Comparison of ENCODE assay signal across 21 cellular contexts in the genomic region with DNA sequence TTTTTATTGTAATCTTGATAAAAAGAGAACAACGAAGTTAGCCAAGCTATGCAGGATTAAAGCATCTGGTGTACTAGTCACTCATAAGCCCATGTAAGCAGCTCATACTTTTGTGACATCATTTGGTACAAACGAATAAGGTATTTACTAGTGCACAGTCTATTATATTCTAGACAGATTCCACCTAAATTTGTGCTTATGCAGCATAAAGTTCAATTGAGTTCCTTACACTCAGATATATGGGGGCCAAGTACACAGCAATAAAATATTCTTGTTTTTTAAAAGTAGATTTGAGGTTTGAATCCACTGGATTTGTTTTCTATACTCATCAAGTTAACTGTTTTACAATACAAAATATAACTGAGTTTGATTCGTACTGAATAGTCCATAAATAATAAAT.
DNase-seq lines count a peak whose midpoint lies in the region; ATAC-seq, FAIRE-seq and TF ChIP-seq lines count a peak whose summit lies in the region.
"Had no signal": no experiment of that assay in that cellular context is flagged by ENCODE, and none has a peak within 500 bp of the region (broad histone marks: within the 10 kb centered on the region; RNA-seq: fewer than 3 reads in every experiment).

No MANE protein-coding gene starts in this region.

- H4K20me1 ChIP-seq in HepG2 (ENCODE audit: insufficient read depth, low read length): no peaks in the 10 kb centered on the region
- no peaks in the 10 kb centered on the region for H4K20me1 ChIP-seq in K562 (replicated peaks; ENCODE audit: control insufficient read depth, insufficient read depth, low read length)
- H4K20me1 ChIP-seq: BLaER1 had no signal

- peaks cover 12% of the 10 kb centered on the region for H3K9me3 Mint-ChIP-seq in Calu3 (ENCODE audit: low read depth, unreplicated experiment)

- peaks cover 56% of the 10 kb centered on the region for H3K9me3 ChIP-seq in HepG2 (ENCODE audit: low read length)
- no peaks in the 10 kb centered on the region for H3K9me3 ChIP-seq in right lobe of liver
- no peaks in the 10 kb centered on the region for H3K9me3 ChIP-seq in K562 (replicated peaks; ENCODE audit: control insufficient read depth, insufficient read depth, low read depth, low read length)
- H3K9me3 ChIP-seq in sigmoid colon: no peaks in the 10 kb centered on the region
- H3K9me3 ChIP-seq: BE2C, BLaER1 had no signal

- H3K27me3 ChIP-seq in HepG2 (ENCODE audit: control insufficient read depth in 1 of 2, insufficient read depth in 2 of 2, low read length in 2 of 2): no peaks in the 10 kb centered on the region
- no peaks in the 10 kb centered on the region for H3K27me3 ChIP-seq in right lobe of liver
- H3K27me3 ChIP-seq in K562 (ENCODE audit: control insufficient read depth in 2 of 2, insufficient read depth in 2 of 2, low read length in 2 of 2): no peaks in the 10 kb centered on the region
- no peaks in the 10 kb centered on the region for H3K27me3 ChIP-seq in sigmoid colon
- H3K27me3 ChIP-seq: BE2C, BLaER1 had no signal

- no peaks in the 10 kb centered on the region for H3K79me2 ChIP-seq in HepG2 (ENCODE audit: insufficient read depth, low read length)
- no peaks in the 10 kb centered on the region for H3K79me2 ChIP-seq in K562 (ENCODE audit: control insufficient read depth, insufficient read depth, low read length)

- in situ Hi-C loops in HepG2 (cut with HindIII; ENCODE audit: extremely low pct_ligation_motif_present, low pct_unique_long_range_greater_than_20kb): no loop called here
- in situ Hi-C loops in K562 (cut with MboI): no loop called here

- H2AFZ ChIP-seq in HepG2 (ENCODE audit: low read length): no peak overlapping the region
- no peak overlapping the region for H2AFZ ChIP-seq in K562 (ENCODE audit: low read depth, low read length)

- CTCF ChIA-PET in HepG2 (lab: Yijun Ruan, JAX; ENCODE audit: low intra/inter-chr PET ratio, low total read pairs): no interaction called here
- CTCF ChIA-PET in K562 (lab: Yijun Ruan, JAX; ENCODE audit: low intra/inter-chr PET ratio): no interaction called here
- CTCF ChIA-PET in Calu3 (lab: Charles Lee): interaction anchor here (0.6 kb wide), 1 partner anchor 11 kb away, joined by 3 read pairs; no protein-coding TSS in a partner anchor

- H3K4me2 ChIP-seq in HepG2 (ENCODE audit: low read depth, low read length): no peak overlapping the region
- H3K4me2 ChIP-seq in K562 (ENCODE audit: insufficient read depth, low read length): no peak overlapping the region
- H3K4me2 ChIP-seq: BLaER1 had no signal

- no peak for TF ChIP-seq CTCF in HepG2 (CRISPR knock-in tag; IDR thresholded peaks at IDR 0.05)
- no peak for TF ChIP-seq CTCF in right lobe of liver (IDR thresholded peaks at IDR 0.05)
- TF ChIP-seq CTCF in K562 (IDR thresholded peaks at IDR 0.05 in 2 of 3, conservative IDR thresholded peaks at IDR 0.05 in 1 of 3; ENCODE audit: insufficient read depth in 2 of 3, low read depth in 1 of 3, low read length in 3 of 3): no peak
- TF ChIP-seq CTCF in Calu3 (IDR thresholded peaks at IDR 0.05; ENCODE audit: unreplicated experiment): no peak
- TF ChIP-seq CTCF in sigmoid colon (IDR thresholded peaks at IDR 0.05): no peak

- ATAC-seq in HepG2 (no peak), right lobe of liver (no peak), K562 (no peak)

- TF ChIP-seq RAD21 in HepG2 (CRISPR knock-in tag; IDR thresholded peaks at IDR 0.05) (no peak), K562 (CRISPR knock-in tag; conservative IDR thresholded peaks at IDR 0.05 in 1 of 2, IDR thresholded peaks at IDR 0.05 in 1 of 2) (no peak)

- H3K36me3 ChIP-seq in HepG2 (replicated peaks in 1 of 2; ENCODE audit: control insufficient read depth in 1 of 2, insufficient read depth in 2 of 2, low read length in 2 of 2) (no peaks in the 10 kb centered on the region), right lobe of liver (no peaks in the 10 kb centered on the region), K562 (ENCODE audit: control insufficient read depth, insufficient read depth, low read length) (no peaks in the 10 kb centered on the region), sigmoid colon (no peaks in the 10 kb centered on the region)
- H3K36me3 ChIP-seq: BE2C, BLaER1 had no signal

- no peak overlapping the region for H3K27ac ChIP-seq in HepG2 (ENCODE audit: extremely low read length, insufficient read depth, low read length)
- H3K27ac ChIP-seq in right lobe of liver: no peak overlapping the region
- H3K27ac ChIP-seq in K562 (ENCODE audit: extremely low read depth, low read depth, low read length): no peak overlapping the region
- no peak overlapping the region for H3K27ac ChIP-seq in sigmoid colon
- H3K27ac ChIP-seq: 22Rv1, BLaER1 had no signal

- H3K27ac Mint-ChIP-seq in Calu3 (ENCODE audit: unreplicated experiment): no peak overlapping the region
- H3K27ac Mint-ChIP-seq: CD14-positive monocyte; CD4-positive, alpha-beta memory T cell; CD4-positive, CD25-positive, alpha-beta regulatory T cell; CD8-positive, alpha-beta memory T cell had no signal

- DNase-seq in HepG2 (ENCODE audit: low spot score) (no peak), right lobe of liver (no peak), K562 (ENCODE audit: extremely low read depth in 1 of 4, low spot score in 3 of 4) (no peak), Calu3 (no peak), sigmoid colon (no peak)
- DNase-seq: ACHN; BE2C; C1 segment of cervical spinal cord; CD4-positive, alpha-beta memory T cell; CD4-positive, CD25-positive, alpha-beta regulatory T cell; CD8-positive, alpha-beta memory T cell; COR-L47; DMS79 treated with DMSO at 0.1 percent for 48 hours; GF-D8 had no signal

- WGBS in HepG2 (ENCODE audit: low lambda C conversion rate): under 1% methylated on average over 3 of the region's 3 CpGs
- WGBS in right lobe of liver (ENCODE audit: insufficient coverage, low coverage, low lambda C conversion rate, missing lambda C conversion rate): 35% methylated on average over 3 of the region's 3 CpGs
- 2% methylated on average over 3 of the region's 3 CpGs for WGBS in K562 (ENCODE audit: insufficient coverage, low coverage, missing lambda C conversion rate)
- WGBS in sigmoid colon, 2 donors: 45 to 65% methylated on average over 3 of the region's 3 CpGs

- no peak overlapping the region for H3K9ac ChIP-seq in HepG2 (ENCODE audit: insufficient read depth, low read depth, low read length)
- no peak overlapping the region for H3K9ac ChIP-seq in K562 (ENCODE audit: insufficient read depth in 1 of 2, low read depth in 2 of 2, low read length in 2 of 2)
- H3K9ac ChIP-seq: BLaER1 had no signal

- peaks cover 8% of the 10 kb centered on the region for H3K4me1 Mint-ChIP-seq in Calu3 (ENCODE audit: low read depth, unreplicated experiment)
- H3K4me1 Mint-ChIP-seq: CD4-positive, alpha-beta memory T cell; CD4-positive, CD25-positive, alpha-beta regulatory T cell; CD8-positive, alpha-beta memory T cell had no signal

- no peak for TF ChIP-seq POLR2A in HepG2 (IDR thresholded peaks at IDR 0.05; ENCODE audit: insufficient read depth in 1 of 2, low read depth in 2 of 2, low read length in 2 of 2)
- TF ChIP-seq POLR2A in right lobe of liver (IDR thresholded peaks at IDR 0.05): no peak
- no peak for TF ChIP-seq POLR2A in K562 (conservative IDR thresholded peaks at IDR 0.05)
- TF ChIP-seq POLR2A in sigmoid colon (IDR thresholded peaks at IDR 0.05): no peak

- H3K4me3 ChIP-seq in HepG2 (replicated peaks in 1 of 3; ENCODE audit: insufficient read depth in 1 of 3, low read depth in 2 of 3, low read length in 3 of 3) (no peak overlapping the region), right lobe of liver (no peak overlapping the region), K562 (no peak overlapping the region), sigmoid colon (no peak overlapping the region)
- H3K4me3 ChIP-seq: BLaER1 had no signal

- H3K4me1 ChIP-seq in HepG2 (ENCODE audit: insufficient read depth, low read length): no peaks in the 10 kb centered on the region
- no peaks in the 10 kb centered on the region for H3K4me1 ChIP-seq in right lobe of liver
- no peaks in the 10 kb centered on the region for H3K4me1 ChIP-seq in K562 (replicated peaks in 1 of 2; ENCODE audit: control insufficient read depth in 2 of 2, insufficient read depth in 2 of 2, low read length in 2 of 2)
- H3K4me1 ChIP-seq in sigmoid colon: peaks cover 0 to 9% (median 6%) of the 10 kb centered on the region in 4 donors
- H3K4me1 ChIP-seq: BE2C, BLaER1 had no signal

- no peaks in the 10 kb centered on the region for H3K9me1 ChIP-seq in K562 (ENCODE audit: control insufficient read depth, insufficient read depth, low read length)

- no peaks in the 10 kb centered on the region for H3K27me3 Mint-ChIP-seq in Calu3 (ENCODE audit: unreplicated experiment)
- H3K27me3 Mint-ChIP-seq: CD4-positive, alpha-beta memory T cell; CD4-positive, CD25-positive, alpha-beta regulatory T cell; CD8-positive, alpha-beta memory T cell had no signal

- H3K4me3 Mint-ChIP-seq in Calu3 (ENCODE audit: low read depth, unreplicated experiment): no peak overlapping the region
- H3K4me3 Mint-ChIP-seq: CD14-positive monocyte; CD4-positive, alpha-beta memory T cell; CD4-positive, CD25-positive, alpha-beta regulatory T cell; CD8-positive, alpha-beta memory T cell had no signal

- no peaks in the 10 kb centered on the region for H3K36me3 Mint-ChIP-seq in Calu3 (ENCODE audit: insufficient read depth, unreplicated experiment)
- H3K36me3 Mint-ChIP-seq: CD4-positive, alpha-beta memory T cell; CD4-positive, CD25-positive, alpha-beta regulatory T cell; CD8-positive, alpha-beta memory T cell had no signal

- FAIRE-seq in HepG2 (lab: Jason Lieb, UNC): no peak
- FAIRE-seq in K562 (lab: Jason Lieb, UNC): no peak
- FAIRE-seq: D721Med, G401.6, GM12891, GM18507 had no signal

- TF ChIP-seq EP300 in HepG2 (IDR thresholded peaks at IDR 0.05; ENCODE audit: low read depth in 2 of 2, low read length in 2 of 2) (no peak), HepG2 (CRISPR knock-in tag; IDR thresholded peaks at IDR 0.05; ENCODE audit: borderline replicate concordance) (no peak), K562 (IDR thresholded peaks at IDR 0.05; ENCODE audit: low read length) (no peak), sigmoid colon (IDR thresholded peaks at IDR 0.05) (no peak)

- intact Hi-C loops in HepG2 (cut with micrococcal nuclease; ENCODE audit: unreplicated experiment) (no loop called here), right lobe of liver (cut with DNase I) (no loop called here), K562 (cut with micrococcal nuclease) (no loop called here), Calu3 (cut with micrococcal nuclease; ENCODE audit: unreplicated experiment) (no loop called here), sigmoid colon (cut with DNase I) (no loop called here)

- BruUV-seq in HepG2 (replicated peaks; lab: Mats Ljungman, UMichigan) (no TSS peak), K562 (replicated peaks; lab: Mats Ljungman, UMichigan) (no TSS peak), Calu3 (replicated peaks; lab: Mats Ljungman, UMichigan) (no TSS peak)

- POLR2A ChIA-PET in HepG2 (lab: Yijun Ruan, JAX): no interaction called here
- POLR2A ChIA-PET in K562 (lab: Yijun Ruan, JAX): no interaction called here

TF ChIP-seq in HepG2, 621 proteins besides CTCF, POLR2A, EP300 and RAD21 (continues in another document):
- no peak for TF ChIP-seq GATAD2A (CRISPR knock-in tag; IDR thresholded peaks at IDR 0.05)
- peak; percentile 14 to 67; a peak in 2 of 4 replicates for TF ChIP-seq MAFK (conservative IDR thresholded peaks at IDR 0.05 in 1 of 2, IDR thresholded peaks at IDR 0.05 in 1 of 2; ENCODE audit: low read length in 2 of 2)

TF ChIP-seq in K562, 482 proteins besides CTCF, POLR2A, EP300 and RAD21:
- TF ChIP-seq ZNF316 (IDR thresholded peaks at IDR 0.05) (peak; percentile 24; the same call in 1 of the 2 replicates), TCFL5 (CRISPR knock-in tag; conservative IDR thresholded peaks at IDR 0.05) (no peak)
